24 cellular contexts compared by ENCODE assay signal in genomic region chrX:123899701-123900100, GRCh38. TPM values are rescaled to one million over a fixed set of nuclear protein-coding genes. Genes with fewer than 3 reads are reported as not detected.
DNase-seq lines count a peak whose midpoint lies in the region; ATAC-seq and TF ChIP-seq lines count a peak whose summit lies in the region.
"Had no signal": no experiment of that assay in that cellular context is flagged by ENCODE, and none has a peak within 500 bp of the region (broad histone marks: within the 10 kb centered on the region; RNA-seq: fewer than 3 reads in every experiment).

No MANE protein-coding gene starts in this region.

- no peak overlapping the region for H2AFZ ChIP-seq in PC-9

- no peaks in the 10 kb centered on the region for H4K20me1 ChIP-seq in PC-9 (ENCODE audit: insufficient read depth)

- no peak overlapping the region for H3K4me3 Mint-ChIP-seq in stimulated activated effector memory CD8-positive, alpha-beta T cell treated with anti-CD3 and anti-CD28 coated beads, Interleukin-12 subunit alpha, Interleukin-12 subunit beta, amount 100 ng/mL, for 72 hours
- H3K4me3 Mint-ChIP-seq: activated CD8-positive, alpha-beta T cell treated with anti-CD3 and anti-CD28 coated beads, Interleukin-2, amount 10 ng/mL, durations not matched to agents 7 days and 5 days; activated naive CD8-positive, alpha-beta T cell treated with anti-CD3 and anti-CD28 coated beads, Interleukin-2, amount 10 ng/mL, durations not matched to agents 7 days and 5 days; activated T-cell treated with anti-CD3 and anti-CD28 coated beads, Interleukin-2, amount 50 U/mL, for 72 hours; B cell; neural crest cell had no signal

- no peak overlapping the region for H3K4me2 ChIP-seq in PC-9

- H3K4me1 ChIP-seq in A673 (ENCODE audit: insufficient read depth, low read length, poor library complexity, severe bottlenecking) (peaks cover 1% of the 10 kb centered on the region), PC-9 (replicated peaks; ENCODE audit: insufficient read depth) (no peaks in the 10 kb centered on the region)
- H3K4me1 ChIP-seq: prostate gland, SJSA1, testis had no signal

- H3K4me3 ChIP-seq in A673 (ENCODE audit: low read depth, low read length, poor library complexity, severe bottlenecking), result no peak overlapping the region
- H3K4me3 ChIP-seq in fibroblast of the aortic adventitia (ENCODE audit: low read depth, low read length), result no peak overlapping the region
- no peak overlapping the region for H3K4me3 ChIP-seq in PC-9
- H3K4me3 ChIP-seq: cardiac muscle cell, prostate gland, SJSA1, spleen, testis had no signal

- ATAC-seq in stimulated activated effector memory CD8-positive, alpha-beta T cell treated with anti-CD3 and anti-CD28 coated beads, Interleukin-12 subunit alpha, Interleukin-12 subunit beta, amount 100 ng/mL, for 72 hours, result no peak
- ATAC-seq: activated CD8-positive, alpha-beta T cell treated with anti-CD3 and anti-CD28 coated beads, Interleukin-2, amount 10 ng/mL, durations not matched to agents 7 days and 5 days; activated T-cell treated with anti-CD3 and anti-CD28 coated beads, Interleukin-2, amount 50 U/mL, for 72 hours had no signal

- H3K79me2 ChIP-seq in PC-9 (ENCODE audit: low read depth), result no peaks in the 10 kb centered on the region

- H3K36me3 ChIP-seq in A673 (ENCODE audit: insufficient read depth, low read length, poor library complexity, severe bottlenecking) (peaks cover 12% of the 10 kb centered on the region), PC-9 (ENCODE audit: low read depth) (peaks cover 10% of the 10 kb centered on the region; the same call in 1 of the 2 replicates)
- H3K36me3 ChIP-seq: cardiac muscle cell, prostate gland, SJSA1 had no signal

- no peak overlapping the region for H3K27ac Mint-ChIP-seq in stimulated activated effector memory CD8-positive, alpha-beta T cell treated with anti-CD3 and anti-CD28 coated beads, Interleukin-12 subunit alpha, Interleukin-12 subunit beta, amount 100 ng/mL, for 72 hours
- H3K27ac Mint-ChIP-seq: activated CD8-positive, alpha-beta T cell treated with anti-CD3 and anti-CD28 coated beads, Interleukin-2, amount 10 ng/mL, durations not matched to agents 7 days and 5 days; activated naive CD8-positive, alpha-beta T cell treated with anti-CD3 and anti-CD28 coated beads, Interleukin-2, amount 10 ng/mL, durations not matched to agents 7 days and 5 days; activated T-cell treated with anti-CD3 and anti-CD28 coated beads, Interleukin-2, amount 50 U/mL, for 72 hours; B cell had no signal

- H3K27me3 ChIP-seq in A673 (replicated peaks; ENCODE audit: insufficient read depth, low read depth, low read length, poor library complexity) (no peaks in the 10 kb centered on the region), PC-9 (ENCODE audit: insufficient read depth, low read depth) (no peaks in the 10 kb centered on the region)
- H3K27me3 ChIP-seq: cardiac muscle cell, SJSA1, spleen, testis had no signal

- peaks cover 4% of the 10 kb centered on the region; the same call in 1 of the 2 replicates for H3F3A ChIP-seq in PC-9 (ENCODE audit: insufficient read depth, low read depth)

- TF ChIP-seq CTCF in A673 (conservative IDR thresholded peaks at IDR 0.05; ENCODE audit: low read depth, low read length), result no peak
- no peak for TF ChIP-seq CTCF in fibroblast of the aortic adventitia (IDR thresholded peaks at IDR 0.05; ENCODE audit: insufficient read depth, low read length)
- TF ChIP-seq CTCF in PC-9 (conservative IDR thresholded peaks at IDR 0.05), result no peak

- no peaks in the 10 kb centered on the region for H3K9me3 Mint-ChIP-seq in stimulated activated effector memory CD8-positive, alpha-beta T cell treated with anti-CD3 and anti-CD28 coated beads, Interleukin-12 subunit alpha, Interleukin-12 subunit beta, amount 100 ng/mL, for 72 hours
- H3K9me3 Mint-ChIP-seq: activated naive CD8-positive, alpha-beta T cell treated with anti-CD3 and anti-CD28 coated beads, Interleukin-2, amount 10 ng/mL, durations not matched to agents 7 days and 5 days; activated T-cell treated with anti-CD3 and anti-CD28 coated beads, Interleukin-2, amount 50 U/mL, for 72 hours; neural crest cell had no signal

- POLR2A ChIA-PET in A673 (lab: Charles Lee; ENCODE audit: low non-redundant PET), result no interaction called here
- POLR2A ChIA-PET in PC-9 (lab: Charles Lee; ENCODE audit: unreplicated experiment), result no interaction called here

- BruUV-seq in A673 (replicated peaks; lab: Mats Ljungman, UMichigan), result no TSS peak
- no TSS peak for BruUV-seq in PC-9 (replicated peaks; lab: Mats Ljungman, UMichigan)

- H3K27ac ChIP-seq in A673 (ENCODE audit: low read depth, low read length, poor library complexity, severe bottlenecking) (no peak overlapping the region), PC-9 (no peak overlapping the region)
- H3K27ac ChIP-seq: cardiac muscle cell, prostate gland, SJSA1, spleen, testis had no signal

- no peaks in the 10 kb centered on the region for H3K9me2 ChIP-seq in PC-9 (ENCODE audit: insufficient read depth)

- H3K9me3 ChIP-seq in A673 (ENCODE audit: low read depth, low read length, poor library complexity, severe bottlenecking) (no peaks in the 10 kb centered on the region), PC-9 (ENCODE audit: insufficient read depth, low read depth) (no peaks in the 10 kb centered on the region)
- H3K9me3 ChIP-seq: prostate gland, SJSA1, spleen, testis had no signal

- DNase-seq in A673 (ENCODE audit: low spot score) (peak; percentile 23), EH (ENCODE audit: low read depth) (peak; percentile 41), RKO (ENCODE audit: low spot score) (peak; percentile 40), fibroblast of the aortic adventitia (ENCODE audit: low read depth) (peak; percentile 30), cerebellar cortex (ENCODE audit: low spot score) (no peak), PC-9 (no peak)
- no peak for DNase-seq in stimulated activated effector memory CD8-positive, alpha-beta T cell treated with anti-CD3 and anti-CD28 coated beads, Interleukin-12 subunit alpha, Interleukin-12 subunit beta, amount 100 ng/mL, for 72 hours (ENCODE audit: low spot score in 2 of 2)
- DNase-seq: activated CD8-positive, alpha-beta T cell treated with anti-CD3 and anti-CD28 coated beads, Interleukin-2, amount 10 ng/mL, durations not matched to agents 7 days and 5 days; activated naive CD8-positive, alpha-beta T cell treated with anti-CD3 and anti-CD28 coated beads, Interleukin-2, amount 10 ng/mL, durations not matched to agents 7 days and 5 days; activated T-cell treated with anti-CD3 and anti-CD28 coated beads, Interleukin-2, amount 50 U/mL, for 72 hours; COR-L47; glutamatergic neuron; GOT3; NCI-H1417; NCI-H2171; NCI-H748 treated with DMSO at 0.1 percent for 48 hours; spleen; T-helper 2 cell; testis had no signal

- CTCF ChIA-PET in A673 (lab: Charles Lee) (no interaction called here), PC-9 (lab: Charles Lee) (no interaction called here)

- intact Hi-C loops in A673 (cut with micrococcal nuclease; ENCODE audit: unreplicated experiment), result no loop called here
- intact Hi-C loops in PC-9 (cut with micrococcal nuclease; ENCODE audit: unreplicated experiment), result no loop called here

- peaks cover 89% of the 10 kb centered on the region for H3K36me3 Mint-ChIP-seq in stimulated activated effector memory CD8-positive, alpha-beta T cell treated with anti-CD3 and anti-CD28 coated beads, Interleukin-12 subunit alpha, Interleukin-12 subunit beta, amount 100 ng/mL, for 72 hours

- H3K4me1 Mint-ChIP-seq in stimulated activated effector memory CD8-positive, alpha-beta T cell treated with anti-CD3 and anti-CD28 coated beads, Interleukin-12 subunit alpha, Interleukin-12 subunit beta, amount 100 ng/mL, for 72 hours, result no peaks in the 10 kb centered on the region
- H3K4me1 Mint-ChIP-seq: activated naive CD8-positive, alpha-beta T cell treated with anti-CD3 and anti-CD28 coated beads, Interleukin-2, amount 10 ng/mL, durations not matched to agents 7 days and 5 days; neural crest cell had no signal

RNA-seq across cellular contexts. Expression of gene XIAP, which starts 39.8 kb away (rescaled TPM):
- total RNA-seq in A673 (2021) (37.7 TPM in 2 replicates), fibroblast of the aortic adventitia (ENCODE audit: low replicate concordance) (23.8 and 35.6 TPM in 2 replicates), PC-9 (2021) (47.7 and 59.5 TPM in 2 replicates)

Comparison
In these comparisons a context has a peak if more than half of its experiments do, and no peak if none do; other contexts are left out.
1. DNase-seq: peak in A673 (single experiment), EH (single experiment), RKO (single experiment) and fibroblast of the aortic adventitia (single experiment); none in cerebellar cortex (single experiment), PC-9 (0 of 2) and stimulated activated effector memory CD8-positive, alpha-beta T cell treated with anti-CD3 and anti-CD28 coated beads, Interleukin-12 subunit alpha, Interleukin-12 subunit beta, amount 100 ng/mL, for 72 hours (0 of 2).